1 cellular context compared by ENCODE assay signal in genomic region chr11:111777094-111778046, GRCh38.
A peak's percentile ranks its signal among the peaks of the same experiment; 100 is the strongest.
TF ChIP-seq lines count a peak whose summit lies in the region.

No MANE protein-coding gene starts in this region.

TF ChIP-seq in K562, 482 proteins besides CTCF, POLR2A, EP300 and RAD21 (continued from another document):
- TF ChIP-seq, protein P1, sequence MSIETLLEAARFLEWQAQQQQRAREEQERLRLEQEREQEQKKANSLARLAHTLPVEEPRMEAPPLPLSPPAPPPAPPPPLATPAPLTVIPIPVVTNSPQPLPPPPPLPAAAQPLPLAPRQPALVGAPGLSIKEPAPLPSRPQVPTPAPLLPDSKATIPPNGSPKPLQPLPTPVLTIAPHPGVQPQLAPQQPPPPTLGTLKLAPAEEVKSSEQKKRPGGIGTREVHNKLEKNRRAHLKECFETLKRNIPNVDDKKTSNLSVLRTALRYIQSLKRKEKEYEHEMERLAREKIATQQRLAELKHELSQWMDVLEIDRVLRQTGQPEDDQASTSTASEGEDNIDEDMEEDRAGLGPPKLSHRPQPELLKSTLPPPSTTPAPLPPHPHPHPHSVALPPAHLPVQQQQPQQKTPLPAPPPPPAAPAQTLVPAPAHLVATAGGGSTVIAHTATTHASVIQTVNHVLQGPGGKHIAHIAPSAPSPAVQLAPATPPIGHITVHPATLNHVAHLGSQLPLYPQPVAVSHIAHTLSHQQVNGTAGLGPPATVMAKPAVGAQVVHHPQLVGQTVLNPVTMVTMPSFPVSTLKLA (conservative IDR thresholded peaks at IDR 0.05), result 0 out of 4 replicates have a peak, but pooled peaks of 1 of the 2 experiments have one; percentile 19
- TF ChIP-seq CC2D1A (IDR thresholded peaks at IDR 0.05) (peak; percentile 75), ZNF699 (CRISPR knock-in tag; IDR thresholded peaks at IDR 0.05; ENCODE audit: insufficient replicate concordance) (no peak), PKNOX1 (IDR thresholded peaks at IDR 0.05) (peak; percentile 52; the same call in 1 of the 2 replicates), RB1 (IDR thresholded peaks at IDR 0.05; ENCODE audit: low read depth) (0 out of 2 replicates have a peak, but pooled peaks have one; percentile 17)
